Comparison of ENCODE assay signal across 29 cellular contexts in the genomic region with DNA sequence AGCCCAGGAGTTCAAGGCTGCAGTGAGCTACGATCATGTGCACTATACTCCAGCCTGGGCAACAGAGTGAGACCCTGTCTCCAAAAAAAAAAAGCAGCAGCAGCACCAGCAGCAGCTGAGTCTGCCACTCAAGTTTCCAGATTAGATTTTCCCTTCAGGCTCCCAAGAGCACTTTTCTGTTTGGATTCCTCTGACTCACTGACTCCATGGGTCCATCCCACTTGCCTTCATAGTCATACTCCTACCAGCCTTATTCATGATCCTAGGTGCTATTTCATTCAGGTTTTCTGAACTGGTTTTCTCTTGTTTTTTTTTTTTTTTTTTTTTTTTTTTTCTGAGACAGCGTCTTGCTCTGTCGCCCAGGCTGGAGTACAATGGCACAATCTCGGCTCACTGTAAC. TPM values are rescaled to one million over a fixed set of nuclear protein-coding genes. Genes with fewer than 3 reads are reported as not detected.
DNase-seq lines count a peak whose midpoint lies in the region; ATAC-seq, FAIRE-seq and TF ChIP-seq lines count a peak whose summit lies in the region.
"Had no signal": no experiment of that assay in that cellular context is flagged by ENCODE, and none has a peak within 500 bp of the region (broad histone marks: within the 10 kb centered on the region; RNA-seq: fewer than 3 reads in every experiment).

No MANE protein-coding gene starts in this region.

- no peak for FAIRE-seq in bronchial epithelial cell (lab: Jason Lieb, UNC)
- FAIRE-seq: endothelial cell of umbilical vein, GM12892, islet of Langerhans had no signal

- H3K27me3 Mint-ChIP-seq in activated T-cell treated with anti-CD3 and anti-CD28 coated beads, Interleukin-2, amount 50 U/mL, for 4 hours (ENCODE audit: low read depth): no peaks in the 10 kb centered on the region
- H3K27me3 Mint-ChIP-seq: activated naive CD8-positive, alpha-beta T cell; activated T-helper 17 cell treated with anti-CD3 and anti-CD28 coated beads, Interleukin-2, amount 50 U/mL, for 72 hours had no signal

- DNase-seq in ELR (ENCODE audit: low read depth): peak; percentile 32
- DNase-seq in LHCN-M2 (ENCODE audit: low read depth): peak; percentile 49
- peak; percentile 92 for DNase-seq in bronchial epithelial cell (ENCODE audit: low read depth)
- peak; percentile 65 for DNase-seq in kidney tubule cell (ENCODE audit: low spot score)
- DNase-seq in activated T-cell treated with anti-CD3 and anti-CD28 coated beads, Interleukin-2, amount 50 U/mL, for 4 hours: no peak
- DNase-seq: activated CD4-positive, alpha-beta memory T cell treated with anti-CD3 and anti-CD28 coated beads, Interleukin-2, amount 10 ng/mL, durations not matched to agents 7 days and 5 days; activated CD4-positive, CD25-positive, alpha-beta regulatory T cell treated with anti-CD3 and anti-CD28 coated beads, Interleukin-2, amount 50 U/mL, for 72 hours; activated CD8-positive, alpha-beta memory T cell treated with anti-CD3 and anti-CD28 coated beads, Interleukin-2, amount 50 U/mL, for 48 hours; anterior cingulate cortex; CD8-positive, alpha-beta memory T cell; DMS 273 treated with DMSO at 0.1 percent for 48 hours; foreskin fibroblast; HCEC 1CT; naive thymus-derived CD8-positive, alpha-beta T cell; NCI-H146; NCI-H446 treated with DMSO at 0.1 percent for 48 hours; NCI-H82; right lobe of liver; stimulated activated CD4-positive, alpha-beta T cell treated with anti-CD3 and anti-CD28 coated beads, Interleukin-12 subunit alpha, Interleukin-12 subunit beta, amount 100 ng/mL, for 4 hours; stimulated activated CD4-positive, alpha-beta T cell treated with anti-CD3 and anti-CD28 coated beads, Interleukin-4, amount 100 ng/mL, for 1 hour; tibial artery had no signal

- H3K4me3 Mint-ChIP-seq in activated T-cell treated with anti-CD3 and anti-CD28 coated beads, Interleukin-2, amount 50 U/mL, for 4 hours: no peak overlapping the region
- H3K4me3 Mint-ChIP-seq: activated CD4-positive, alpha-beta memory T cell treated with anti-CD3 and anti-CD28 coated beads, Interleukin-2, amount 10 ng/mL, durations not matched to agents 7 days and 5 days; activated naive CD8-positive, alpha-beta T cell; activated T-helper 17 cell treated with anti-CD3 and anti-CD28 coated beads, Interleukin-2, amount 50 U/mL, for 72 hours; CD8-positive, alpha-beta memory T cell had no signal

- no peaks in the 10 kb centered on the region for H3K27me3 ChIP-seq in bronchial epithelial cell (ENCODE audit: control insufficient read depth, insufficient read depth, low read length)
- H3K27me3 ChIP-seq: right lobe of liver had no signal

- no peak overlapping the region for H3K4me3 ChIP-seq in bronchial epithelial cell (ENCODE audit: low read depth, low read length)
- H3K4me3 ChIP-seq: right lobe of liver, tibial artery had no signal

- H3K9me3 Mint-ChIP-seq in activated T-cell treated with anti-CD3 and anti-CD28 coated beads, Interleukin-2, amount 50 U/mL, for 4 hours: no peaks in the 10 kb centered on the region
- H3K9me3 Mint-ChIP-seq: activated CD4-positive, alpha-beta memory T cell treated with anti-CD3 and anti-CD28 coated beads, Interleukin-2, amount 10 ng/mL, durations not matched to agents 7 days and 5 days; activated T-helper 17 cell treated with anti-CD3 and anti-CD28 coated beads, Interleukin-2, amount 50 U/mL, for 72 hours; CD8-positive, alpha-beta memory T cell; naive thymus-derived CD8-positive, alpha-beta T cell had no signal

- peaks cover 30% of the 10 kb centered on the region for H3K4me1 Mint-ChIP-seq in activated T-cell treated with anti-CD3 and anti-CD28 coated beads, Interleukin-2, amount 50 U/mL, for 4 hours (ENCODE audit: low read depth)

- no peak for TF ChIP-seq CTCF in bronchial epithelial cell (IDR thresholded peaks at IDR 0.05; ENCODE audit: insufficient read depth, low read length, severe bottlenecking)

- ATAC-seq in HG03432 (IDR thresholded peaks at IDR 0.05; ENCODE audit: unreplicated experiment) (no peak), GM18870 (IDR thresholded peaks at IDR 0.05; ENCODE audit: unreplicated experiment) (no peak)
- no peak for ATAC-seq in activated T-cell treated with anti-CD3 and anti-CD28 coated beads, Interleukin-2, amount 50 U/mL, for 4 hours
- ATAC-seq: activated T-helper 17 cell treated with anti-CD3 and anti-CD28 coated beads, Interleukin-2, amount 50 U/mL, for 72 hours; naive thymus-derived CD8-positive, alpha-beta T cell; right lobe of liver; Right ventricle myocardium inferior had no signal

- no peaks in the 10 kb centered on the region for H3K36me3 Mint-ChIP-seq in activated T-cell treated with anti-CD3 and anti-CD28 coated beads, Interleukin-2, amount 50 U/mL, for 4 hours (ENCODE audit: insufficient read depth)
- H3K36me3 Mint-ChIP-seq: activated naive CD8-positive, alpha-beta T cell; CD8-positive, alpha-beta memory T cell; naive thymus-derived CD8-positive, alpha-beta T cell had no signal

- H3K36me3 ChIP-seq in bronchial epithelial cell (ENCODE audit: control insufficient read depth, insufficient read depth, low read length): no peaks in the 10 kb centered on the region
- H3K36me3 ChIP-seq: right lobe of liver, tibial artery had no signal

RNA-seq across cellular contexts. Expression of a gene that starts 6.8 kb away (rescaled TPM):
- total RNA-seq in LHCN-M2 (2014; rRNA removed) (211 and 248 TPM in 2 replicates), bronchial epithelial cell (114 and 146 TPM in 2 replicates)
- 48.1 TPM for polyA plus RNA-seq in LHCN-M2 (2012)
- 10 to 100 TPM; 35.9 to 46.2 (median 40.7) TPM for total RNA-seq in activated T-cell treated with anti-CD3 and anti-CD28 coated beads, Interleukin-2, amount 50 U/mL, for 4 hours

RNA-seq across cellular contexts. Expression of a gene that starts 23.0 kb away (rescaled TPM):
- total RNA-seq in LHCN-M2 (2014; rRNA removed) (12.5 and 23.5 TPM in 2 replicates), bronchial epithelial cell (5.1 and 6.6 TPM in 2 replicates)
- 3.6 TPM for polyA plus RNA-seq in LHCN-M2 (2012)
- 1 to 10 TPM; 1.4 to 2.0 (median 1.4) TPM for total RNA-seq in activated T-cell treated with anti-CD3 and anti-CD28 coated beads, Interleukin-2, amount 50 U/mL, for 4 hours

RNA-seq across cellular contexts. Expression of a gene that starts 54.2 kb away (rescaled TPM):
- 41.0 and 41.6 TPM in 2 replicates for total RNA-seq in LHCN-M2 (2014; rRNA removed)
- polyA plus RNA-seq in LHCN-M2 (2012): 9.3 TPM
- total RNA-seq in bronchial epithelial cell: 10.6 and 11.1 TPM in 2 replicates
- total RNA-seq in activated T-cell treated with anti-CD3 and anti-CD28 coated beads, Interleukin-2, amount 50 U/mL, for 4 hours: 10 to 100 TPM; 15.4 to 17.5 (median 16.7) TPM

RNA-seq across cellular contexts. Expression of a gene that starts 54.3 kb away (rescaled TPM):
- total RNA-seq in LHCN-M2 (2014; rRNA removed) (44.9 and 52.8 TPM in 2 replicates), bronchial epithelial cell (9.7 and 12.6 TPM in 2 replicates)
- 5.0 TPM for polyA plus RNA-seq in LHCN-M2 (2012)
- total RNA-seq in activated T-cell treated with anti-CD3 and anti-CD28 coated beads, Interleukin-2, amount 50 U/mL, for 4 hours: 10 to 100 TPM; 21.2 to 23.4 (median 22.4) TPM
